In genomic region chr17:71110326-71110725, GRCh38 we compare ENCODE assay signal across 26 cellular contexts.
DNase-seq lines count a peak whose midpoint lies in the region; FAIRE-seq and TF ChIP-seq lines count a peak whose summit lies in the region.
"Had no signal": no experiment of that assay in that cellular context is flagged by ENCODE, and none has a peak within 500 bp of the region (broad histone marks: within the 10 kb centered on the region; RNA-seq: fewer than 3 reads in every experiment).

No MANE protein-coding gene starts in this region.

- H3K36me3 Mint-ChIP-seq in activated T-helper 2 cell treated with anti-CD3 and anti-CD28 coated beads, Interferon-gamma antibody, Interleukin-2, Interleukin-4, amounts not matched to agents 10 μg/mL and 5 μg/mL and 100 μg/mL, durations not matched to agents 14 hours and 24 hours and 36 hours (ENCODE audit: low read depth) = no peaks in the 10 kb centered on the region
- no peaks in the 10 kb centered on the region for H3K36me3 Mint-ChIP-seq in Calu3 (ENCODE audit: insufficient read depth, unreplicated experiment)

- TF ChIP-seq CTCF in bronchial epithelial cell (IDR thresholded peaks at IDR 0.05; ENCODE audit: insufficient read depth, low read length, severe bottlenecking) (no peak), Calu3 (IDR thresholded peaks at IDR 0.05; ENCODE audit: unreplicated experiment) (no peak)

- no TSS peak for BruUV-seq in Calu3 (replicated peaks; lab: Mats Ljungman, UMichigan)

- intact Hi-C loops in activated T-helper 2 cell treated with anti-CD3 and anti-CD28 coated beads, Interferon-gamma antibody, Interleukin-2, Interleukin-4, amounts not matched to agents 10 μg/mL and 5 μg/mL and 100 μg/mL, durations not matched to agents 14 hours and 24 hours and 36 hours (cut with micrococcal nuclease) = no loop called here
- intact Hi-C loops in Calu3 (cut with micrococcal nuclease; ENCODE audit: unreplicated experiment) = no loop called here

- no peak for FAIRE-seq in bronchial epithelial cell (lab: Jason Lieb, UNC)
- FAIRE-seq: frontal cortex, HTR-8/SVneo had no signal

- no peaks in the 10 kb centered on the region for H3K36me3 ChIP-seq in bronchial epithelial cell (ENCODE audit: control insufficient read depth, insufficient read depth, low read length)
- H3K36me3 ChIP-seq: BE2C, left lung, neutrophil had no signal

- CTCF ChIA-PET in Calu3 (lab: Charles Lee) = no interaction called here

- H3K9me3 Mint-ChIP-seq in activated T-helper 2 cell treated with anti-CD3 and anti-CD28 coated beads, Interferon-gamma antibody, Interleukin-2, Interleukin-4, amounts not matched to agents 10 μg/mL and 5 μg/mL and 100 μg/mL, durations not matched to agents 14 hours and 24 hours and 36 hours = peaks cover 33% of the 10 kb centered on the region
- no peaks in the 10 kb centered on the region for H3K9me3 Mint-ChIP-seq in Calu3 (ENCODE audit: low read depth, unreplicated experiment)

- H3K4me3 Mint-ChIP-seq in activated T-helper 2 cell treated with anti-CD3 and anti-CD28 coated beads, Interferon-gamma antibody, Interleukin-2, Interleukin-4, amounts not matched to agents 10 μg/mL and 5 μg/mL and 100 μg/mL, durations not matched to agents 14 hours and 24 hours and 36 hours (ENCODE audit: low read depth) = no peak overlapping the region
- H3K4me3 Mint-ChIP-seq in Calu3 (ENCODE audit: low read depth, unreplicated experiment) = no peak overlapping the region
- H3K4me3 Mint-ChIP-seq: activated naive CD8-positive, alpha-beta T cell treated with anti-CD3 and anti-CD28 coated beads, Interleukin-2, amount 50 U/mL, for 24 hours; T-helper 2 cell treated with Interferon-gamma antibody and Interleukin-4, amounts not matched to agents 5 μg/mL and 100 μg/mL, for 36 hours had no signal

- DNase-seq in A172 (ENCODE audit: low spot score) (peak; percentile 22), HT1080 (ENCODE audit: low read depth) (peak; percentile 6), bronchial epithelial cell (ENCODE audit: low read depth) (peak; percentile 76), kidney tubule cell (ENCODE audit: low spot score) (peak; percentile 19), NCI-H524 (lab: John Stamatoyannopoulos, UW) (no peak), Calu3 (no peak), NCI-H2227 treated with DMSO at 0.1 percent for 48 hours (lab: John Stamatoyannopoulos, UW) (no peak)
- no peak for DNase-seq in activated T-helper 2 cell treated with anti-CD3 and anti-CD28 coated beads, Interferon-gamma antibody, Interleukin-2, Interleukin-4, amounts not matched to agents 10 μg/mL and 5 μg/mL and 100 μg/mL, durations not matched to agents 14 hours and 24 hours and 36 hours (ENCODE audit: low spot score)
- DNase-seq: activated CD4-positive, alpha-beta T cell treated with anti-CD3 and anti-CD28 coated beads for 48 hours; activated naive CD8-positive, alpha-beta T cell treated with anti-CD3 and anti-CD28 coated beads, Interleukin-2, amount 50 U/mL, for 24 hours; activated T-cell treated with anti-CD3 and anti-CD28 coated beads, Interleukin-2, amount 50 U/mL, for 1 hour; BE2C; DMS53; KBM-7; left lung; NCI-H1417 treated with DMSO at 0.1 percent for 48 hours; NCI-H2081; NCI-H226; Right ventricle myocardium superior; stimulated activated naive CD4-positive, alpha-beta T cell treated with Interleukin-2 at 50 U/mL for 16 hours; testis had no signal

- no peak overlapping the region for H3K27ac Mint-ChIP-seq in activated T-helper 2 cell treated with anti-CD3 and anti-CD28 coated beads, Interferon-gamma antibody, Interleukin-2, Interleukin-4, amounts not matched to agents 10 μg/mL and 5 μg/mL and 100 μg/mL, durations not matched to agents 14 hours and 24 hours and 36 hours
- no peak overlapping the region for H3K27ac Mint-ChIP-seq in Calu3 (ENCODE audit: unreplicated experiment)
- H3K27ac Mint-ChIP-seq: activated naive CD8-positive, alpha-beta T cell treated with anti-CD3 and anti-CD28 coated beads, Interleukin-2, amount 50 U/mL, for 24 hours; T-helper 2 cell treated with Interferon-gamma antibody and Interleukin-4, amounts not matched to agents 5 μg/mL and 100 μg/mL, for 36 hours had no signal

- H3K4me3 ChIP-seq in bronchial epithelial cell (ENCODE audit: low read depth, low read length) = no peak overlapping the region
- H3K4me3 ChIP-seq: hepatocyte, left lung, testis had no signal

- no peaks in the 10 kb centered on the region for H3K4me1 Mint-ChIP-seq in activated T-helper 2 cell treated with anti-CD3 and anti-CD28 coated beads, Interferon-gamma antibody, Interleukin-2, Interleukin-4, amounts not matched to agents 10 μg/mL and 5 μg/mL and 100 μg/mL, durations not matched to agents 14 hours and 24 hours and 36 hours (ENCODE audit: low read depth)
- H3K4me1 Mint-ChIP-seq in Calu3 (ENCODE audit: low read depth, unreplicated experiment) = no peaks in the 10 kb centered on the region
- H3K4me1 Mint-ChIP-seq: activated naive CD8-positive, alpha-beta T cell treated with anti-CD3 and anti-CD28 coated beads, Interleukin-2, amount 50 U/mL, for 24 hours had no signal

- no peaks in the 10 kb centered on the region for H3K27me3 ChIP-seq in bronchial epithelial cell (ENCODE audit: control insufficient read depth, insufficient read depth, low read length)
- H3K27me3 ChIP-seq: BE2C, hepatocyte, left lung, neutrophil, testis had no signal

- no peaks in the 10 kb centered on the region for H3K27me3 Mint-ChIP-seq in activated T-helper 2 cell treated with anti-CD3 and anti-CD28 coated beads, Interferon-gamma antibody, Interleukin-2, Interleukin-4, amounts not matched to agents 10 μg/mL and 5 μg/mL and 100 μg/mL, durations not matched to agents 14 hours and 24 hours and 36 hours (ENCODE audit: low read depth)
- no peaks in the 10 kb centered on the region for H3K27me3 Mint-ChIP-seq in Calu3 (ENCODE audit: unreplicated experiment)
- H3K27me3 Mint-ChIP-seq: activated naive CD8-positive, alpha-beta T cell treated with anti-CD3 and anti-CD28 coated beads, Interleukin-2, amount 50 U/mL, for 24 hours had no signal

Comparison
In these comparisons a context has a peak if more than half of its experiments do, and no peak if none do; other contexts are left out.
1. DNase-seq: peak in A172 (single experiment), HT1080 (single experiment), bronchial epithelial cell (single experiment) and kidney tubule cell (single experiment); none in activated T-helper 2 cell treated with anti-CD3 and anti-CD28 coated beads, Interferon-gamma antibody, Interleukin-2, Interleukin-4, amounts not matched to agents 10 μg/mL and 5 μg/mL and 100 μg/mL, durations not matched to agents 14 hours and 24 hours and 36 hours (single experiment), NCI-H524 (0 of 2), Calu3 (single experiment) and NCI-H2227 treated with DMSO at 0.1 percent for 48 hours (single experiment).